In the genomic region with DNA sequence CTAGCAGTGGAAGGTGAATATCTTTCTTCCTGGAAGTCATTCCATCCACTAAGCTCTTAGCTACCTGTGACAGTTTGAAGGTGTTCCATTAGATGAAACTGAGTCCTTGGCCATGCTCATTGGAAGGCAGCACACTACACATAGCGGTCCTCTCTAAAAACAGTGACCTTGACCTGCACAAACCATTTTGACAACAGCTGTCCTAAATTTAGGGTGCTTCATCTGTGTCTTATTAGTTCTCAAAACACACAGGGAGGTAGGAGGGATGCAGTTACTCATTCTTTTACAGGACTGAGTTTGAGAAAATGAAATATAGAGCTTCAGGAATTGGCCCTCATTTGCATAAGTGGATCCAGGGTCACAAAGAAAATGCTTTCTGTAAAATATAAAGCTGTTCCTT, we compare ENCODE assay signal across 22 cellular contexts.
"Had no signal": no experiment of that assay in that cellular context is flagged by ENCODE, and none has a peak within 500 bp of the region (broad histone marks: within the 10 kb centered on the region; RNA-seq: fewer than 3 reads in every experiment).

No MANE protein-coding gene starts in this region.

- H3K4me3 ChIP-seq: SJCRH30 had no signal

- ATAC-seq: Panc1, SK-N-SH treated with all-trans-retinoic acid at 6 μM for 48 hours had no signal

- H3K36me3 ChIP-seq: SJCRH30 had no signal

- DNase-seq: KBM-7; MV-4-11; NCI-H1048; NCI-H1105; NCI-H1417; NCI-H1436 treated with DMSO at 0.1 percent for 48 hours; NCI-H1694; NCI-H1930; NCI-H2081; NCI-H2171; NCI-H226; NCI-H446; NCI-H510A; NCI-H524 treated with DMSO at 0.1 percent for 48 hours; NCI-H69; NCI-H774; NK-92 treated with Interleukin-12 subunit alpha and Interleukin-12 subunit beta, amount 100 ng/mL, for 24 hours; PC-3; SHP77; SJCRH30 had no signal

- H3K9me3 ChIP-seq: SJCRH30 had no signal

- H3K27me3 ChIP-seq: SJCRH30 had no signal
